Comparison of ENCODE assay signal across 8 cellular contexts in the genomic region with DNA sequence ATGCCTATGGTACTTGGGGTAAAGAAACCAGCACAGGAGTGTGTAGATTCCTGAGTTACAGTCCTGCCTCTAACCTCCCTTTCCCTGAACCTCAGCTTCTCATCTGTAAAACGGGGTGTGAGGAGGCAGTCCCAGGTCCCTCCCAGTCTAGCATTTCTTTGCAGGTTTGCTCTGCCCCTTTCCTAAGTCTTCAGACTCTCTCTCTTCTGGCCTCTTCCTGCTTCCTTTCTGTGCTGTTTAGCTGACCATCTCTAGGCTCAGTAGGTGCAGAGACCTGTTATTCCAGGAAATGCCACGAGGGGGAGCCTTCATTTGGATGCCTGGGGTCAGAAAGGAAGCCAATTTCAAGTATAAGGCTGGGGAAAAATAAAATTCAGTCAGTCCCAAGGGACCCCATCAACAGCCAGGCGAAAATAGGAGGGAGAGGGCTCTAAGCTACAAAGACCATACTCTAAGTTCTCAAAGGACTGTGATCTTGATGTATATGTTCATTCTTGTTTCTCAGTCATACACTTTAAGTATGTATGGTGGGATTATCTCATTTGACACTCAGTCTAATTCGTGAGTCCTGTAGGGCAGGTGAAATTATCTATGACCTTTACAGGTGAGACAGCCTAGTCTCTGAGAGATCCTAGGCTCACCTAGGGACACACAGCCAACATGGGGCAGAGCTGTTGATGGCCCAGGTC.
A peak's percentile ranks its signal among the peaks of the same experiment; 100 is the strongest.
DNase-seq lines count a peak whose midpoint lies in the region; TF ChIP-seq lines count a peak whose summit lies in the region.

No MANE protein-coding gene starts in this region.

- peaks cover 1% of the 10 kb centered on the region for H3K9me3 Mint-ChIP-seq in activated T-helper 2 cell treated with anti-CD3 and anti-CD28 coated beads, Interferon-gamma antibody, Interleukin-2, Interleukin-4, amounts not matched to agents 10 μg/mL and 5 μg/mL and 100 μg/mL, durations not matched to agents 14 hours and 24 hours and 36 hours

- no peaks in the 10 kb centered on the region for H3K36me3 ChIP-seq in ovary
- no peaks in the 10 kb centered on the region for H3K36me3 ChIP-seq in tibial artery

- no peak overlapping the region for H3K4me3 ChIP-seq in ovary
- H3K4me3 ChIP-seq in tibial artery = no peak overlapping the region

- H3K4me1 Mint-ChIP-seq in activated T-helper 2 cell treated with anti-CD3 and anti-CD28 coated beads, Interferon-gamma antibody, Interleukin-2, Interleukin-4, amounts not matched to agents 10 μg/mL and 5 μg/mL and 100 μg/mL, durations not matched to agents 14 hours and 24 hours and 36 hours (ENCODE audit: low read depth) = peaks cover 5% of the 10 kb centered on the region

- H3K27ac ChIP-seq in ovary = no peak overlapping the region
- H3K27ac ChIP-seq in tibial artery = no peak overlapping the region

- H3K27ac Mint-ChIP-seq in activated T-helper 2 cell treated with anti-CD3 and anti-CD28 coated beads, Interferon-gamma antibody, Interleukin-2, Interleukin-4, amounts not matched to agents 10 μg/mL and 5 μg/mL and 100 μg/mL, durations not matched to agents 14 hours and 24 hours and 36 hours = no peak overlapping the region

- TF ChIP-seq EP300 in ovary (IDR thresholded peaks at IDR 0.05) = no peak

- TF ChIP-seq CTCF in ovary (IDR thresholded peaks at IDR 0.05) = peak; percentile 61 to 74 (median 66)
- TF ChIP-seq CTCF in tibial artery (IDR thresholded peaks at IDR 0.05) = peak; percentile 83 to 88

- H3K27me3 Mint-ChIP-seq in activated T-helper 2 cell treated with anti-CD3 and anti-CD28 coated beads, Interferon-gamma antibody, Interleukin-2, Interleukin-4, amounts not matched to agents 10 μg/mL and 5 μg/mL and 100 μg/mL, durations not matched to agents 14 hours and 24 hours and 36 hours (ENCODE audit: low read depth) = peaks cover 28% of the 10 kb centered on the region

- H3K27me3 ChIP-seq in ovary (no peaks in the 10 kb centered on the region), tibial artery (no peaks in the 10 kb centered on the region)

- H3K9me3 ChIP-seq in ovary (peaks cover 0 to 3% of the 10 kb centered on the region in 2 donors), tibial artery (peaks cover 0 to 3% (median 0%) of the 10 kb centered on the region in 3 donors)

- no peaks in the 10 kb centered on the region for H3K36me3 Mint-ChIP-seq in activated T-helper 2 cell treated with anti-CD3 and anti-CD28 coated beads, Interferon-gamma antibody, Interleukin-2, Interleukin-4, amounts not matched to agents 10 μg/mL and 5 μg/mL and 100 μg/mL, durations not matched to agents 14 hours and 24 hours and 36 hours (ENCODE audit: low read depth)

- DNase-seq in GF-D8 (lab: John Stamatoyannopoulos, UW) = peak; percentile 16
- peak; percentile 70 for DNase-seq in LoVo (ENCODE audit: low spot score)
- peak; percentile 54 for DNase-seq in SHP77 treated with DMSO at 0.1 percent for 48 hours (lab: John Stamatoyannopoulos, UW)
- DNase-seq in activated T-helper 2 cell treated with anti-CD3 and anti-CD28 coated beads, Interferon-gamma antibody, Interleukin-2, Interleukin-4, amounts not matched to agents 10 μg/mL and 5 μg/mL and 100 μg/mL, durations not matched to agents 14 hours and 24 hours and 36 hours (ENCODE audit: low spot score) = peak; percentile 58
- DNase-seq in foreskin melanocyte = peak; percentile 72
- peak; percentile 71 to 89 (median 85) for DNase-seq in ovary
- DNase-seq in tibial artery = peak; percentile 88 to 92
- no peak for DNase-seq in amniotic stem cell (lab: John Stamatoyannopoulos, UW)

- H3K4me1 ChIP-seq in ovary (ENCODE audit: insufficient read depth) = peaks cover 14% of the 10 kb centered on the region
- H3K4me1 ChIP-seq in tibial artery = peaks cover 0 to 39% (median 33%) of the 10 kb centered on the region in 4 donors

- TF ChIP-seq POLR2A in ovary (IDR thresholded peaks at IDR 0.05) = no peak

- WGBS in ovary, 3 donors = 8 to 14% (median 11%) methylated on average over 4 of the region's 4 CpGs

- intact Hi-C loops in activated T-helper 2 cell treated with anti-CD3 and anti-CD28 coated beads, Interferon-gamma antibody, Interleukin-2, Interleukin-4, amounts not matched to agents 10 μg/mL and 5 μg/mL and 100 μg/mL, durations not matched to agents 14 hours and 24 hours and 36 hours (cut with micrococcal nuclease) = loop anchor here (1.0 to 5.0 kb wide), 4 partner anchors 48 to 258 kb away; partner anchors contain the start of gene FOXP4
- intact Hi-C loops in ovary (cut with DNase I) (loop anchor here (5.0 to 10.0 kb wide), 3 partner anchors 163 to 250 kb away; no protein-coding TSS in a partner anchor), tibial artery (cut with DNase I; ENCODE audit: low total_unique reads) (loop anchor here (5.0 kb wide), 4 partner anchors 48 to 168 kb away; partner anchors contain the start of gene FOXP4)

- H3K4me3 Mint-ChIP-seq in activated T-helper 2 cell treated with anti-CD3 and anti-CD28 coated beads, Interferon-gamma antibody, Interleukin-2, Interleukin-4, amounts not matched to agents 10 μg/mL and 5 μg/mL and 100 μg/mL, durations not matched to agents 14 hours and 24 hours and 36 hours (ENCODE audit: low read depth) = no peak overlapping the region
